Comparison of ENCODE assay signal across 28 cellular contexts in genomic region chr2:134385195-134385594, GRCh38.
DNase-seq lines count a peak whose midpoint lies in the region; ATAC-seq, FAIRE-seq and TF ChIP-seq lines count a peak whose summit lies in the region.
"Had no signal": no experiment of that assay in that cellular context is flagged by ENCODE, and none has a peak within 500 bp of the region (broad histone marks: within the 10 kb centered on the region; RNA-seq: fewer than 3 reads in every experiment).

No MANE protein-coding gene starts in this region.

- no TSS peak for BruUV-seq in HepG2 (replicated peaks; lab: Mats Ljungman, UMichigan)
- no TSS peak for BruUV-seq in K562 (replicated peaks; lab: Mats Ljungman, UMichigan)

- H3K36me3 ChIP-seq in HepG2 (replicated peaks in 1 of 2; ENCODE audit: control insufficient read depth in 1 of 2, insufficient read depth in 2 of 2, low read length in 2 of 2) (peaks cover 2 to 3% of the 10 kb centered on the region in 2 experiments; a peak in 2 of 5 replicates), right lobe of liver (peaks cover 0 to 3% (median 0%) of the 10 kb centered on the region in 4 donors), Karpas-422 (ENCODE audit: insufficient read depth, low read length) (no peaks in the 10 kb centered on the region), K562 (ENCODE audit: control insufficient read depth, insufficient read depth, low read length) (no peaks in the 10 kb centered on the region)
- H3K36me3 ChIP-seq: BE2C had no signal

- no peaks in the 10 kb centered on the region for H3K79me2 ChIP-seq in HepG2 (ENCODE audit: insufficient read depth, low read length)
- H3K79me2 ChIP-seq in Karpas-422 (ENCODE audit: low read length) = no peaks in the 10 kb centered on the region
- no peaks in the 10 kb centered on the region for H3K79me2 ChIP-seq in K562 (ENCODE audit: control insufficient read depth, insufficient read depth, low read length)

- POLR2A ChIA-PET in HepG2 (lab: Yijun Ruan, JAX) (no interaction called here), K562 (lab: Yijun Ruan, JAX) (no interaction called here)

- no peak for TF ChIP-seq POLR2A in HepG2 (IDR thresholded peaks at IDR 0.05; ENCODE audit: insufficient read depth in 1 of 2, low read depth in 2 of 2, low read length in 2 of 2)
- TF ChIP-seq POLR2A in right lobe of liver (IDR thresholded peaks at IDR 0.05) = no peak
- no peak for TF ChIP-seq POLR2A in K562 (conservative IDR thresholded peaks at IDR 0.05)

- no peak for TF ChIP-seq CTCF in HepG2 (CRISPR knock-in tag; IDR thresholded peaks at IDR 0.05)
- no peak for TF ChIP-seq CTCF in right lobe of liver (IDR thresholded peaks at IDR 0.05)
- no peak for TF ChIP-seq CTCF in K562 (IDR thresholded peaks at IDR 0.05 in 2 of 3, conservative IDR thresholded peaks at IDR 0.05 in 1 of 3; ENCODE audit: insufficient read depth in 2 of 3, low read depth in 1 of 3, low read length in 3 of 3)
- TF ChIP-seq CTCF in natural killer cell (IDR thresholded peaks at IDR 0.05) = no peak

- H3K27me3 ChIP-seq in HepG2 (ENCODE audit: control insufficient read depth in 1 of 2, insufficient read depth in 2 of 2, low read length in 2 of 2) (no peaks in the 10 kb centered on the region), right lobe of liver (no peaks in the 10 kb centered on the region), Karpas-422 (ENCODE audit: low read length) (no peaks in the 10 kb centered on the region), K562 (ENCODE audit: control insufficient read depth in 2 of 2, insufficient read depth in 2 of 2, low read length in 2 of 2) (no peaks in the 10 kb centered on the region)
- H3K27me3 ChIP-seq: BE2C, BLaER1 had no signal

- ATAC-seq in HepG2 = no peak
- no peak for ATAC-seq in right lobe of liver
- no peak for ATAC-seq in K562
- no peak for ATAC-seq in stimulated activated memory B cell treated with anti-CD40 and anti-IgM and Interleukin-4, amounts not matched to agents 10 μg/mL and 1 μg/mL and 100 μg/mL, for 72 hours
- ATAC-seq in natural killer cell = no peak
- no peak for ATAC-seq in GM19463 (IDR thresholded peaks at IDR 0.05; ENCODE audit: unreplicated experiment)
- ATAC-seq: GM12878 had no signal

- peaks cover 11% of the 10 kb centered on the region for H3K4me1 Mint-ChIP-seq in stimulated activated memory B cell treated with anti-CD40 and anti-IgM and Interleukin-4, amounts not matched to agents 10 μg/mL and 1 μg/mL and 100 μg/mL, for 72 hours
- H3K4me1 Mint-ChIP-seq in natural killer cell = peaks cover 0 to 6% of the 10 kb centered on the region in 2 donors
- H3K4me1 Mint-ChIP-seq: CD14-positive monocyte had no signal

- no peak overlapping the region for H3K9ac ChIP-seq in HepG2 (ENCODE audit: insufficient read depth, low read depth, low read length)
- H3K9ac ChIP-seq in Karpas-422 (ENCODE audit: low read length) = no peak overlapping the region
- no peak overlapping the region for H3K9ac ChIP-seq in K562 (ENCODE audit: insufficient read depth in 1 of 2, low read depth in 2 of 2, low read length in 2 of 2)
- H3K9ac ChIP-seq: BLaER1 had no signal

- CTCF ChIA-PET in HepG2 (lab: Yijun Ruan, JAX; ENCODE audit: low intra/inter-chr PET ratio, low total read pairs) (no interaction called here), K562 (lab: Yijun Ruan, JAX; ENCODE audit: low intra/inter-chr PET ratio) (no interaction called here)

- no peaks in the 10 kb centered on the region for H3K27me3 Mint-ChIP-seq in stimulated activated memory B cell treated with anti-CD40 and anti-IgM and Interleukin-4, amounts not matched to agents 10 μg/mL and 1 μg/mL and 100 μg/mL, for 72 hours
- H3K27me3 Mint-ChIP-seq in natural killer cell (ENCODE audit: low read depth in 2 of 2) = no peaks in the 10 kb centered on the region
- H3K27me3 Mint-ChIP-seq: CD4-positive, alpha-beta memory T cell; CD4-positive, CD25-positive, alpha-beta regulatory T cell; CD8-positive, alpha-beta memory T cell had no signal

- DNase-seq in HepG2 (ENCODE audit: low spot score) (no peak), right lobe of liver (no peak), Karpas-422 (no peak), K562 (ENCODE audit: extremely low read depth in 1 of 4, low spot score in 3 of 4) (no peak), natural killer cell (no peak), amygdala (lab: John Stamatoyannopoulos, UW) (no peak)
- DNase-seq: ACHN; BE2C; C1 segment of cervical spinal cord; CD4-positive, CD25-positive, alpha-beta regulatory T cell; CD8-positive, alpha-beta memory T cell; COR-L47; DMS 273 treated with DMSO at 0.1 percent for 48 hours; DMS153; DMS53; DMS79; DND-41; EL; GDM1 had no signal

- in situ Hi-C loops in HepG2 (cut with HindIII; ENCODE audit: extremely low pct_ligation_motif_present, low pct_unique_long_range_greater_than_20kb) = no loop called here
- in situ Hi-C loops in K562 (cut with MboI) = no loop called here

- H3K4me2 ChIP-seq in HepG2 (ENCODE audit: low read depth, low read length) = no peak overlapping the region
- H3K4me2 ChIP-seq in Karpas-422 (ENCODE audit: low read depth, low read length, poor library complexity, severe bottlenecking) = no peak overlapping the region
- no peak overlapping the region for H3K4me2 ChIP-seq in K562 (ENCODE audit: insufficient read depth, low read length)
- H3K4me2 ChIP-seq: BLaER1 had no signal

- H3K27ac ChIP-seq in HepG2 (ENCODE audit: extremely low read length, insufficient read depth, low read length) (no peak overlapping the region), right lobe of liver (no peak overlapping the region), Karpas-422 (ENCODE audit: low read length) (peak overlapping the region; percentile 84), K562 (ENCODE audit: extremely low read depth, low read depth, low read length) (no peak overlapping the region)
- H3K27ac ChIP-seq: 22Rv1, BLaER1 had no signal

- intact Hi-C loops in HepG2 (cut with micrococcal nuclease; ENCODE audit: unreplicated experiment) = no loop called here
- intact Hi-C loops in right lobe of liver (cut with DNase I) = no loop called here
- intact Hi-C loops in K562 (cut with micrococcal nuclease) = no loop called here
- intact Hi-C loops in natural killer cell (cut with micrococcal nuclease) = no loop called here

- H3K9me3 ChIP-seq in HepG2 (ENCODE audit: low read length) (no peaks in the 10 kb centered on the region), right lobe of liver (no peaks in the 10 kb centered on the region), Karpas-422 (ENCODE audit: low read length) (no peaks in the 10 kb centered on the region), K562 (replicated peaks; ENCODE audit: control insufficient read depth, insufficient read depth, low read depth, low read length) (no peaks in the 10 kb centered on the region)
- H3K9me3 ChIP-seq: BE2C, BLaER1 had no signal

- no peak overlapping the region for H3K4me3 ChIP-seq in HepG2 (replicated peaks in 1 of 3; ENCODE audit: insufficient read depth in 1 of 3, low read depth in 2 of 3, low read length in 3 of 3)
- H3K4me3 ChIP-seq in right lobe of liver = no peak overlapping the region
- no peak overlapping the region for H3K4me3 ChIP-seq in Karpas-422 (ENCODE audit: low read length)
- H3K4me3 ChIP-seq in K562 = no peak overlapping the region
- H3K4me3 ChIP-seq: BLaER1, GM12878 had no signal

- H4K20me1 ChIP-seq in HepG2 (ENCODE audit: insufficient read depth, low read length) (no peaks in the 10 kb centered on the region), Karpas-422 (ENCODE audit: insufficient read depth, low read depth, low read length) (no peaks in the 10 kb centered on the region), K562 (replicated peaks; ENCODE audit: control insufficient read depth, insufficient read depth, low read length) (no peaks in the 10 kb centered on the region)
- H4K20me1 ChIP-seq: BLaER1 had no signal

- TF ChIP-seq RAD21 in HepG2 (CRISPR knock-in tag; IDR thresholded peaks at IDR 0.05) (no peak), K562 (CRISPR knock-in tag; conservative IDR thresholded peaks at IDR 0.05 in 1 of 2, IDR thresholded peaks at IDR 0.05 in 1 of 2) (no peak)

- FAIRE-seq in HepG2 (lab: Jason Lieb, UNC) = no peak
- FAIRE-seq in K562 (lab: Jason Lieb, UNC) = no peak
- FAIRE-seq: GM12878, GM12892, GM18507 had no signal

- no peaks in the 10 kb centered on the region for H3K9me2 ChIP-seq in Karpas-422 (replicated peaks; ENCODE audit: insufficient read depth, low read length)

- WGBS in HepG2 (ENCODE audit: low lambda C conversion rate) = 94% methylated on average over 2 of the region's 2 CpGs
- 86% methylated on average over 2 of the region's 2 CpGs for WGBS in right lobe of liver (ENCODE audit: insufficient coverage, low coverage, low lambda C conversion rate, missing lambda C conversion rate)
- 38% methylated on average over 2 of the region's 2 CpGs for WGBS in K562 (ENCODE audit: insufficient coverage, low coverage, missing lambda C conversion rate)

- peak overlapping the region; percentile 16 for H3K27ac Mint-ChIP-seq in stimulated activated memory B cell treated with anti-CD40 and anti-IgM and Interleukin-4, amounts not matched to agents 10 μg/mL and 1 μg/mL and 100 μg/mL, for 72 hours
- H3K27ac Mint-ChIP-seq in natural killer cell = no peak overlapping the region
- H3K27ac Mint-ChIP-seq: CD14-positive monocyte; CD4-positive, CD25-positive, alpha-beta regulatory T cell had no signal

- H3K9me3 Mint-ChIP-seq in stimulated activated memory B cell treated with anti-CD40 and anti-IgM and Interleukin-4, amounts not matched to agents 10 μg/mL and 1 μg/mL and 100 μg/mL, for 72 hours = no peaks in the 10 kb centered on the region
- H3K9me3 Mint-ChIP-seq in natural killer cell = no peaks in the 10 kb centered on the region
- H3K9me3 Mint-ChIP-seq: CD14-positive monocyte; CD4-positive, alpha-beta memory T cell; CD4-positive, CD25-positive, alpha-beta regulatory T cell; CD8-positive, alpha-beta memory T cell had no signal

- peaks cover 34% of the 10 kb centered on the region for H3K36me3 Mint-ChIP-seq in stimulated activated memory B cell treated with anti-CD40 and anti-IgM and Interleukin-4, amounts not matched to agents 10 μg/mL and 1 μg/mL and 100 μg/mL, for 72 hours
- H3K36me3 Mint-ChIP-seq in natural killer cell = no peaks in the 10 kb centered on the region

- H2AFZ ChIP-seq in HepG2 (ENCODE audit: low read length) (no peak overlapping the region), Karpas-422 (ENCODE audit: low read length) (no peak overlapping the region), K562 (ENCODE audit: low read depth, low read length) (no peak overlapping the region)

- TF ChIP-seq EP300 in HepG2 (IDR thresholded peaks at IDR 0.05; ENCODE audit: low read depth in 2 of 2, low read length in 2 of 2) = no peak
- no peak for TF ChIP-seq EP300 in HepG2 (CRISPR knock-in tag; IDR thresholded peaks at IDR 0.05; ENCODE audit: borderline replicate concordance)
- TF ChIP-seq EP300 in K562 (IDR thresholded peaks at IDR 0.05; ENCODE audit: low read length) = no peak

- H3K4me1 ChIP-seq in HepG2 (ENCODE audit: insufficient read depth, low read length) (no peaks in the 10 kb centered on the region), right lobe of liver (no peaks in the 10 kb centered on the region), Karpas-422 (ENCODE audit: low read length) (peaks cover 28% of the 10 kb centered on the region), K562 (replicated peaks in 1 of 2; ENCODE audit: control insufficient read depth in 2 of 2, insufficient read depth in 2 of 2, low read length in 2 of 2) (no peaks in the 10 kb centered on the region)
- H3K4me1 ChIP-seq: BE2C, BLaER1 had no signal

- H3K4me3 Mint-ChIP-seq in stimulated activated memory B cell treated with anti-CD40 and anti-IgM and Interleukin-4, amounts not matched to agents 10 μg/mL and 1 μg/mL and 100 μg/mL, for 72 hours = no peak overlapping the region
- no peak overlapping the region for H3K4me3 Mint-ChIP-seq in natural killer cell
- H3K4me3 Mint-ChIP-seq: CD14-positive monocyte; CD4-positive, CD25-positive, alpha-beta regulatory T cell; CD8-positive, alpha-beta memory T cell had no signal

- no peaks in the 10 kb centered on the region for H3K9me1 ChIP-seq in K562 (ENCODE audit: control insufficient read depth, insufficient read depth, low read length)

Comparison
In these comparisons a context has a peak if more than half of its experiments do, and no peak if none do; other contexts are left out.
1. Of the 241 proteins assayed by ChIP-seq in both HepG2 and K562: peak only in HepG2: MAFF and MAFK; only in K562: MAFG; in both: none; in neither: 238.